ENCODE assay signal across 9 cellular contexts in the genomic region with DNA sequence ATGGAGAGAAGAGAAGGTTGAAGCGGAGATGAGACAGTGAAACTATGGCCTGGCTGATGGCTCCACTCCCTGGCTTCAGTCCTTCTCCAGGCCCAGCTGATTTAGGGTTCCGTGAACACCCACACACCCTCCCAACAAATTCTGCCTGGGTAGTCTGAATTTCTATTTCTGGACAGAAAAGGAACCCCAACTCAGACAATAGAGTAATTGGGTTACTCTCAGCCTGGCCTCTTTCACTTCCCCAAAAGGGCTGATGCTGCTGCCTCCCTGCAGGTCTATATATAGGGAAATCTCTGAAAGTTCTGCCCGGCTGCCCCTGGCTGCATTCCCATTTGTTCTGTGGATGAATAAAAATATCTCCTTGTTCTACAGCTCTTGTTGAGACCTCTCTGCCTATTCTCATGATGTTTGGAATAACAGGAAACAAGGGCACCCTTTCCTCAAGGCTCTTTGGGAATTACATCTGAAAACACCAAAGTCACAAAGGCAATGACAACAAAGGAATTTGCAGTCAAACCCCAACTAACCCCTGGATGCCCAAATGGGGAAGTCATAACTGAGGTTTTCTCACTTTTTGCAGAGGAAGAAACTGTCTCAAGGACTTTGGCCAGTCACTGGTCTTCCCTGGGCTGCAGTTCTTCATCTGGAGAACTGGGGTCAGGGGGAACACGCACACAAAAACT. TPM values are rescaled to one million over a fixed set of nuclear protein-coding genes. Genes with fewer than 3 reads are reported as not detected.
DNase-seq lines count a peak whose midpoint lies in the region; ATAC-seq and TF ChIP-seq lines count a peak whose summit lies in the region.
"Had no signal": no experiment of that assay in that cellular context is flagged by ENCODE, and none has a peak within 500 bp of the region (broad histone marks: within the 10 kb centered on the region; RNA-seq: fewer than 3 reads in every experiment).

No MANE protein-coding gene starts in this region.

- WGBS in gastroesophageal sphincter (ENCODE audit: low coverage in 1 of 2), 2 donors: 38 to 60% methylated on average over 3 to 4 of the region's 4 CpGs
- 57 to 60% methylated on average over 4 of the region's 4 CpGs for WGBS in thyroid gland, 2 donors

- ATAC-seq in GM21360 (IDR thresholded peaks at IDR 0.05; ENCODE audit: unreplicated experiment) (peak; percentile 70), HG03460 (IDR thresholded peaks at IDR 0.05; ENCODE audit: unreplicated experiment) (peak; percentile 68), gastroesophageal sphincter (peak; percentile 40)
- ATAC-seq: activated naive CD4-positive, alpha-beta T cell treated with anti-CD3 and anti-CD28 coated beads, Interleukin-2, amount 50 U/mL, for 72 hours had no signal

- H3K27me3 ChIP-seq in gastroesophageal sphincter: no peaks in the 10 kb centered on the region
- H3K27me3 ChIP-seq in thyroid gland: no peaks in the 10 kb centered on the region

- intact Hi-C loops in thyroid gland (cut with DNase I): loop anchor here (10.0 kb wide), 3 partner anchors 166 to 366 kb away; no protein-coding TSS in a partner anchor

- TF ChIP-seq POLR2A in gastroesophageal sphincter (IDR thresholded peaks at IDR 0.05) (no peak), thyroid gland (IDR thresholded peaks at IDR 0.05) (no peak)

- H3K4me1 ChIP-seq in gastroesophageal sphincter: peaks cover 0 to 65% (median 13%) of the 10 kb centered on the region in 3 donors
- peaks cover 0 to 14% of the 10 kb centered on the region in 2 donors for H3K4me1 ChIP-seq in thyroid gland

- no peak for TF ChIP-seq EP300 in gastroesophageal sphincter (IDR thresholded peaks at IDR 0.05)

- no peak overlapping the region for H3K4me3 ChIP-seq in gastroesophageal sphincter
- H3K4me3 ChIP-seq in thyroid gland (replicated peaks in 1 of 3): no peak overlapping the region

- H3K9me3 ChIP-seq in gastroesophageal sphincter (no peaks in the 10 kb centered on the region), thyroid gland (no peaks in the 10 kb centered on the region)

- DNase-seq in thyroid gland: peak; percentile 25 to 39
- no peak for DNase-seq in NCI-H2081 (lab: John Stamatoyannopoulos, UW)
- DNase-seq in NCI-H2196 treated with DMSO at 0.1 percent for 48 hours (lab: John Stamatoyannopoulos, UW; ENCODE audit: unreplicated experiment): no peak
- DNase-seq in central memory CD4-positive, alpha-beta T cell: no peak
- DNase-seq in DMS153 treated with DMSO at 0.1 percent for 48 hours (lab: John Stamatoyannopoulos, UW; ENCODE audit: unreplicated experiment): no peak

- H3K36me3 ChIP-seq in gastroesophageal sphincter: no peaks in the 10 kb centered on the region
- no peaks in the 10 kb centered on the region for H3K36me3 ChIP-seq in thyroid gland

- H3K27ac ChIP-seq in gastroesophageal sphincter: peak overlapping the region; percentile 71 to 84 (median 78)
- H3K27ac ChIP-seq in thyroid gland: no peak overlapping the region

- no peak for TF ChIP-seq CTCF in gastroesophageal sphincter (IDR thresholded peaks at IDR 0.05)
- TF ChIP-seq CTCF in thyroid gland (IDR thresholded peaks at IDR 0.05): no peak

RNA-seq across cellular contexts. Expression of a gene that starts 11.4 kb away (rescaled TPM):
- 1 to 10 TPM; 6.7 to 9.2 (median 7.5) TPM for total RNA-seq in gastroesophageal sphincter
- 1 to 10 TPM; 5.1 to 8.2 (median 7.0) TPM for total RNA-seq in thyroid gland

RNA-seq across cellular contexts. Expression of a gene that starts 30.2 kb away (rescaled TPM):
- 100 to 1,000 TPM in 3 of 4 donors, 10 to 100 TPM in 1; 99.8 to 223 (median 181) TPM for total RNA-seq in gastroesophageal sphincter
- 100 to 1,000 TPM in 2 of 4 donors, 10 to 100 TPM in 2; 86.8 to 150 (median 113) TPM for total RNA-seq in thyroid gland

Comparison
In these comparisons a context has a peak if more than half of its experiments do, and no peak if none do; other contexts are left out.
1. H3K27ac ChIP-seq: peak in gastroesophageal sphincter (4 of 4); none in thyroid gland (0 of 3).
2. DNase-seq: peak in thyroid gland (2 of 2); none in NCI-H2081 (0 of 2), NCI-H2196 treated with DMSO at 0.1 percent for 48 hours (single experiment), central memory CD4-positive, alpha-beta T cell (single experiment) and DMS153 treated with DMSO at 0.1 percent for 48 hours (single experiment).
3. Peak in every context shown above with its lines, with median percentiles within 50 percentile points of each other: ATAC-seq.